1 cellular context compared by ENCODE assay signal in genomic region chr2:43224131-43224570, GRCh38.
TF ChIP-seq lines count a peak whose summit lies in the region.

No MANE protein-coding gene starts in this region.

TF ChIP-seq in HepG2, 621 proteins besides CTCF, POLR2A, EP300 and RAD21 (continued from another document and continues in another):
- TF ChIP-seq, protein P1, sequence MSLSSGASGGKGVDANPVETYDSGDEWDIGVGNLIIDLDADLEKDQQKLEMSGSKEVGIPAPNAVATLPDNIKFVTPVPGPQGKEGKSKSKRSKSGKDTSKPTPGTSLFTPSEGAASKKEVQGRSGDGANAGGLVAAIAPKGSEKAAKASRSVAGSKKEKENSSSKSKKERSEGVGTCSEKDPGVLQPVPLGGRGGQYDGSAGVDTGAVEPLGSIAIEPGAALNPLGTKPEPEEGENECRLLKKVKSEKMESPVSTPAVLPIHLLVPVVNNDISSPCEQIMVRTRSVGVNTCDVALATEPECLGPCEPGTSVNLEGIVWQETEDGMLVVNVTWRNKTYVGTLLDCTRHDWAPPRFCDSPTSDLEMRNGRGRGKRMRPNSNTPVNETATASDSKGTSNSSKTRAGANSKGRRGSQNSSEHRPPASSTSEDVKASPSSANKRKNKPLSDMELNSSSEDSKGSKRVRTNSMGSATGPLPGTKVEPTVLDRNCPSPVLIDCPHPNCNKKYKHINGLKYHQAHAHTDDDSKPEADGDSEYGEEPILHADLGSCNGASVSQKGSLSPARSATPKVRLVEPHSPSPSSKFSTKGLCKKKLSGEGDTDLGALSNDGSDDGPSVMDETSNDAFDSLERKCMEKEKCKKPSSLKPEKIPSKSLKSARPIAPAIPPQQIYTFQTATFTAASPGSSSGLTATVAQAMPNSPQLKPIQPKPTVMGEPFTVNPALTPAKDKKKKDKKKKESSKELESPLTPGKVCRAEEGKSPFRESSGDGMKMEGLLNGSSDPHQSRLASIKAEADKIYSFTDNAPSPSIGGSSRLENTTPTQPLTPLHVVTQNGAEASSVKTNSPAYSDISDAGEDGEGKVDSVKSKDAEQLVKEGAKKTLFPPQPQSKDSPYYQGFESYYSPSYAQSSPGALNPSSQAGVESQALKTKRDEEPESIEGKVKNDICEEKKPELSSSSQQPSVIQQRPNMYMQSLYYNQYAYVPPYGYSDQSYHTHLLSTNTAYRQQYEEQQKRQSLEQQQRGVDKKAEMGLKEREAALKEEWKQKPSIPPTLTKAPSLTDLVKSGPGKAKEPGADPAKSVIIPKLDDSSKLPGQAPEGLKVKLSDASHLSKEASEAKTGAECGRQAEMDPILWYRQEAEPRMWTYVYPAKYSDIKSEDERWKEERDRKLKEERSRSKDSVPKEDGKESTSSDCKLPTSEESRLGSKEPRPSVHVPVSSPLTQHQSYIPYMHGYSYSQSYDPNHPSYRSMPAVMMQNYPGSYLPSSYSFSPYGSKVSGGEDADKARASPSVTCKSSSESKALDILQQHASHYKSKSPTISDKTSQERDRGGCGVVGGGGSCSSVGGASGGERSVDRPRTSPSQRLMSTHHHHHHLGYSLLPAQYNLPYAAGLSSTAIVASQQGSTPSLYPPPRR (CRISPR knock-in tag; IDR thresholded peaks at IDR 0.05; ENCODE audit: borderline replicate concordance), result peak; percentile 38; the same call in 1 of the 2 replicates
- TF ChIP-seq KDM5B (CRISPR knock-in tag; IDR thresholded peaks at IDR 0.05; ENCODE audit: borderline replicate concordance) (no peak), NFIC (IDR thresholded peaks at IDR 0.05; ENCODE audit: low read length) (no peak), ZNF598 (CRISPR knock-in tag; IDR thresholded peaks at IDR 0.05; ENCODE audit: borderline replicate concordance) (peak; percentile 55; the same call in 1 of the 2 replicates), ZNF891 (CRISPR knock-in tag; IDR thresholded peaks at IDR 0.05) (no peak), NFIB (CRISPR knock-in tag; IDR thresholded peaks at IDR 0.05; ENCODE audit: borderline replicate concordance) (no peak), GMEB1 (CRISPR knock-in tag; IDR thresholded peaks at IDR 0.05; ENCODE audit: borderline replicate concordance) (no peak; the same call in 1 of the 2 replicates), ZNF251 (CRISPR knock-in tag; IDR thresholded peaks at IDR 0.05) (no peak), AHR (CRISPR knock-in tag; IDR thresholded peaks at IDR 0.05) (peak; percentile 67; the same call in 1 of the 2 replicates), ZNF350 (CRISPR knock-in tag; IDR thresholded peaks at IDR 0.05; ENCODE audit: borderline replicate concordance, low read depth) (no peak), KDM1A (CRISPR knock-in tag; IDR thresholded peaks at IDR 0.05) (peak; percentile 73; the same call in 1 of the 2 replicates), ELF3 (CRISPR knock-in tag; IDR thresholded peaks at IDR 0.05) (peak; percentile 80), SNRNP70 (IDR thresholded peaks at IDR 0.05; ENCODE audit: low read depth, low read length) (no peak), ZNF234 (CRISPR knock-in tag; conservative IDR thresholded peaks at IDR 0.05) (no peak), MIXL1 (CRISPR knock-in tag; IDR thresholded peaks at IDR 0.05) (no peak), NR1H2 (CRISPR knock-in tag; IDR thresholded peaks at IDR 0.05; ENCODE audit: borderline replicate concordance, low read depth) (no peak), DNMT1 (CRISPR knock-in tag; IDR thresholded peaks at IDR 0.05) (no peak), RFX3 (CRISPR knock-in tag; IDR thresholded peaks at IDR 0.05) (no peak), ZKSCAN5 (CRISPR knock-in tag; IDR thresholded peaks at IDR 0.05) (no peak), ZNF34 (CRISPR knock-in tag; IDR thresholded peaks at IDR 0.05; ENCODE audit: borderline replicate concordance) (no peak), SIX4 (CRISPR knock-in tag; IDR thresholded peaks at IDR 0.05) (no peak), EED (CRISPR knock-in tag; IDR thresholded peaks at IDR 0.05) (no peak), KLF16 (CRISPR knock-in tag; IDR thresholded peaks at IDR 0.05) (peak in 1 of 2 experiments; percentile 80; a peak in 2 of 4 replicates), ZNF468 (CRISPR knock-in tag; IDR thresholded peaks at IDR 0.05) (no peak), ZNF17 (CRISPR knock-in tag; IDR thresholded peaks at IDR 0.05) (no peak), BRF2 (CRISPR knock-in tag; IDR thresholded peaks at IDR 0.05) (peak; percentile 1; the same call in 1 of the 2 replicates), ZNF816 (CRISPR knock-in tag; IDR thresholded peaks at IDR 0.05; ENCODE audit: borderline replicate concordance) (no peak), TBP (CRISPR knock-in tag; IDR thresholded peaks at IDR 0.05) (no peak), ATM (IDR thresholded peaks at IDR 0.05; ENCODE audit: borderline replicate concordance) (no peak), ZNF138 (CRISPR knock-in tag; IDR thresholded peaks at IDR 0.05; ENCODE audit: low read depth) (no peak), ZBTB38 (CRISPR knock-in tag; IDR thresholded peaks at IDR 0.05) (no peak; the same call in 1 of the 2 replicates)
- TF ChIP-seq, protein P2, sequence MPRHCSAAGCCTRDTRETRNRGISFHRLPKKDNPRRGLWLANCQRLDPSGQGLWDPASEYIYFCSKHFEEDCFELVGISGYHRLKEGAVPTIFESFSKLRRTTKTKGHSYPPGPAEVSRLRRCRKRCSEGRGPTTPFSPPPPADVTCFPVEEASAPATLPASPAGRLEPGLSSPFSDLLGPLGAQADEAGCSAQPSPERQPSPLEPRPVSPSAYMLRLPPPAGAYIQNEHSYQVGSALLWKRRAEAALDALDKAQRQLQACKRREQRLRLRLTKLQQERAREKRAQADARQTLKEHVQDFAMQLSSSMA (CRISPR knock-in tag; IDR thresholded peaks at IDR 0.05), result no peak
- TF ChIP-seq, protein P3, sequence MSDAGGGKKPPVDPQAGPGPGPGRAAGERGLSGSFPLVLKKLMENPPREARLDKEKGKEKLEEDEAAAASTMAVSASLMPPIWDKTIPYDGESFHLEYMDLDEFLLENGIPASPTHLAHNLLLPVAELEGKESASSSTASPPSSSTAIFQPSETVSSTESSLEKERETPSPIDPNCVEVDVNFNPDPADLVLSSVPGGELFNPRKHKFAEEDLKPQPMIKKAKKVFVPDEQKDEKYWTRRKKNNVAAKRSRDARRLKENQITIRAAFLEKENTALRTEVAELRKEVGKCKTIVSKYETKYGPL (CRISPR knock-in tag; IDR thresholded peaks at IDR 0.05), result no peak
- TF ChIP-seq, protein P4, sequence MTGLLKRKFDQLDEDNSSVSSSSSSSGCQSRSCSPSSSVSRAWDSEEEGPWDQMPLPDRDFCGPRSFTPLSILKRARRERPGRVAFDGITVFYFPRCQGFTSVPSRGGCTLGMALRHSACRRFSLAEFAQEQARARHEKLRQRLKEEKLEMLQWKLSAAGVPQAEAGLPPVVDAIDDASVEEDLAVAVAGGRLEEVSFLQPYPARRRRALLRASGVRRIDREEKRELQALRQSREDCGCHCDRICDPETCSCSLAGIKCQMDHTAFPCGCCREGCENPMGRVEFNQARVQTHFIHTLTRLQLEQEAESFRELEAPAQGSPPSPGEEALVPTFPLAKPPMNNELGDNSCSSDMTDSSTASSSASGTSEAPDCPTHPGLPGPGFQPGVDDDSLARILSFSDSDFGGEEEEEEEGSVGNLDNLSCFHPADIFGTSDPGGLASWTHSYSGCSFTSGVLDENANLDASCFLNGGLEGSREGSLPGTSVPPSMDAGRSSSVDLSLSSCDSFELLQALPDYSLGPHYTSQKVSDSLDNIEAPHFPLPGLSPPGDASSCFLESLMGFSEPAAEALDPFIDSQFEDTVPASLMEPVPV (CRISPR knock-in tag; IDR thresholded peaks at IDR 0.05), result no peak
- TF ChIP-seq, protein P5, sequence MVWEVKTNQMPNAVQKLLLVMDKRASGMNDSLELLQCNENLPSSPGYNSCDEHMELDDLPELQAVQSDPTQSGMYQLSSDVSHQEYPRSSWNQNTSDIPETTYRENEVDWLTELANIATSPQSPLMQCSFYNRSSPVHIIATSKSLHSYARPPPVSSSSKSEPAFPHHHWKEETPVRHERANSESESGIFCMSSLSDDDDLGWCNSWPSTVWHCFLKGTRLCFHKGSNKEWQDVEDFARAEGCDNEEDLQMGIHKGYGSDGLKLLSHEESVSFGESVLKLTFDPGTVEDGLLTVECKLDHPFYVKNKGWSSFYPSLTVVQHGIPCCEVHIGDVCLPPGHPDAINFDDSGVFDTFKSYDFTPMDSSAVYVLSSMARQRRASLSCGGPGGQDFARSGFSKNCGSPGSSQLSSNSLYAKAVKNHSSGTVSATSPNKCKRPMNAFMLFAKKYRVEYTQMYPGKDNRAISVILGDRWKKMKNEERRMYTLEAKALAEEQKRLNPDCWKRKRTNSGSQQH (CRISPR knock-in tag; IDR thresholded peaks at IDR 0.05; ENCODE audit: low read depth), result peak; percentile 60; the same call in 1 of the 2 replicates
- TF ChIP-seq, protein P6, sequence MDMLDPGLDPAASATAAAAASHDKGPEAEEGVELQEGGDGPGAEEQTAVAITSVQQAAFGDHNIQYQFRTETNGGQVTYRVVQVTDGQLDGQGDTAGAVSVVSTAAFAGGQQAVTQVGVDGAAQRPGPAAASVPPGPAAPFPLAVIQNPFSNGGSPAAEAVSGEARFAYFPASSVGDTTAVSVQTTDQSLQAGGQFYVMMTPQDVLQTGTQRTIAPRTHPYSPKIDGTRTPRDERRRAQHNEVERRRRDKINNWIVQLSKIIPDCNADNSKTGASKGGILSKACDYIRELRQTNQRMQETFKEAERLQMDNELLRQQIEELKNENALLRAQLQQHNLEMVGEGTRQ (IDR thresholded peaks at IDR 0.05; ENCODE audit: low read depth, low read length), result no peak
- TF ChIP-seq, protein P6 (CRISPR knock-in tag; IDR thresholded peaks at IDR 0.05; ENCODE audit: borderline replicate concordance), result no peak
- TF ChIP-seq, protein P7, sequence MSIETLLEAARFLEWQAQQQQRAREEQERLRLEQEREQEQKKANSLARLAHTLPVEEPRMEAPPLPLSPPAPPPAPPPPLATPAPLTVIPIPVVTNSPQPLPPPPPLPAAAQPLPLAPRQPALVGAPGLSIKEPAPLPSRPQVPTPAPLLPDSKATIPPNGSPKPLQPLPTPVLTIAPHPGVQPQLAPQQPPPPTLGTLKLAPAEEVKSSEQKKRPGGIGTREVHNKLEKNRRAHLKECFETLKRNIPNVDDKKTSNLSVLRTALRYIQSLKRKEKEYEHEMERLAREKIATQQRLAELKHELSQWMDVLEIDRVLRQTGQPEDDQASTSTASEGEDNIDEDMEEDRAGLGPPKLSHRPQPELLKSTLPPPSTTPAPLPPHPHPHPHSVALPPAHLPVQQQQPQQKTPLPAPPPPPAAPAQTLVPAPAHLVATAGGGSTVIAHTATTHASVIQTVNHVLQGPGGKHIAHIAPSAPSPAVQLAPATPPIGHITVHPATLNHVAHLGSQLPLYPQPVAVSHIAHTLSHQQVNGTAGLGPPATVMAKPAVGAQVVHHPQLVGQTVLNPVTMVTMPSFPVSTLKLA (IDR thresholded peaks at IDR 0.05), result no peak
- TF ChIP-seq, protein P8, sequence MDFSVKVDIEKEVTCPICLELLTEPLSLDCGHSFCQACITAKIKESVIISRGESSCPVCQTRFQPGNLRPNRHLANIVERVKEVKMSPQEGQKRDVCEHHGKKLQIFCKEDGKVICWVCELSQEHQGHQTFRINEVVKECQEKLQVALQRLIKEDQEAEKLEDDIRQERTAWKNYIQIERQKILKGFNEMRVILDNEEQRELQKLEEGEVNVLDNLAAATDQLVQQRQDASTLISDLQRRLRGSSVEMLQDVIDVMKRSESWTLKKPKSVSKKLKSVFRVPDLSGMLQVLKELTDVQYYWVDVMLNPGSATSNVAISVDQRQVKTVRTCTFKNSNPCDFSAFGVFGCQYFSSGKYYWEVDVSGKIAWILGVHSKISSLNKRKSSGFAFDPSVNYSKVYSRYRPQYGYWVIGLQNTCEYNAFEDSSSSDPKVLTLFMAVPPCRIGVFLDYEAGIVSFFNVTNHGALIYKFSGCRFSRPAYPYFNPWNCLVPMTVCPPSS (IDR thresholded peaks at IDR 0.05), result no peak
